16 cellular contexts compared by ENCODE assay signal in the genomic region with DNA sequence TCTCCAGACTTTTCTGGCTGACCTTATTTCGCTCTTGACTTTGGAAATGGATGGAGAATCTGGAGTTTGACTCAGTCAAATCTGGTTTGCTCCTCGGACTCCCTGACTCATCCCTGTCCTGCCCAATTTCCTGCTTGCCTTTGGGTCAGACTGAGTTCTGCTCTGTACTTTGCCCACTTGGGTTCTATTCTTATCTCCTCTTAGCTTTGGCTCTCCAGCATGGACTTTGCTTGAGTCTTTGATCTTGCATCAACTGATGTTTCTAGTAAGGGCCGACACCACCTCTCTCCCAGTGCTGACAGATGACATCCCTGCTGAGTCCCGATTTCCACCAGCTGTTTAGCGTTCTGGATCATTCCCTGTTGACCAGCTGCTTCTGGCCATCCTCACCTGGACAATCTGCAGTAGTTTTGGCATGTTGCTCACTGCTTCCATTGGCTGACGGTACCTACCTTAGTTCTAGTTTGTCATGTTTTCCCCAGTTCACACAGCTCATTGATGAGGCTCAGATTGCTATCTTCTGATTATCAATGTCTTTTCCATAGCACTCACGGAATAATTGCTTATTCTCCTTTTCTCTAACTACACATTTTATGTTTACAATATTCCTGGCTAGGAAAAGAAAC.
DNase-seq lines count a peak whose midpoint lies in the region; ATAC-seq, FAIRE-seq and TF ChIP-seq lines count a peak whose summit lies in the region.
"Had no signal": no experiment of that assay in that cellular context is flagged by ENCODE, and none has a peak within 500 bp of the region (broad histone marks: within the 10 kb centered on the region; RNA-seq: fewer than 3 reads in every experiment).

No MANE protein-coding gene starts in this region.

- no peak for ATAC-seq in GM21825 (IDR thresholded peaks at IDR 0.05; ENCODE audit: unreplicated experiment)
- ATAC-seq: T-cell had no signal

- H3K9me3 ChIP-seq in astrocyte (ENCODE audit: insufficient read depth, low read depth, low read length) (no peaks in the 10 kb centered on the region), liver (ENCODE audit: control insufficient read depth in 4 of 4, low read length in 3 of 4) (no peaks in the 10 kb centered on the region), transverse colon (no peaks in the 10 kb centered on the region)
- H3K9me3 ChIP-seq: uterus had no signal

- peak overlapping the region; percentile 20 for H2AFZ ChIP-seq in astrocyte (ENCODE audit: low read depth, low read length)

- H3K4me3 ChIP-seq in HFF-Myc (replicated peaks; ENCODE audit: low read depth, low read length) (no peak overlapping the region), astrocyte (ENCODE audit: insufficient read depth, low read depth, low read length) (peak overlapping the region; percentile 35), liver (ENCODE audit: low read depth in 1 of 3, low read length in 3 of 3) (no peak overlapping the region), transverse colon (no peak overlapping the region)
- H3K4me3 ChIP-seq: uterus had no signal

- H3K36me3 ChIP-seq in astrocyte (ENCODE audit: insufficient read depth, low read length) (no peaks in the 10 kb centered on the region), liver (ENCODE audit: control insufficient read depth in 4 of 4, insufficient read depth in 3 of 4, low read depth in 1 of 4, low read length in 3 of 4) (no peaks in the 10 kb centered on the region), transverse colon (no peaks in the 10 kb centered on the region)
- H3K36me3 ChIP-seq: uterus had no signal

- no peaks in the 10 kb centered on the region for H3K27me3 Mint-ChIP-seq in astrocyte (ENCODE audit: low read depth, unreplicated experiment)
- H3K27me3 Mint-ChIP-seq: activated B cell treated with CpG ODN at 0.5 μM for 24 hours; CD4-positive, alpha-beta T cell; progenitor cell of endocrine pancreas; T-cell had no signal

- intact Hi-C loops in transverse colon (cut with DNase I; ENCODE audit: low total_unique reads): no loop called here

- H4K20me1 ChIP-seq in astrocyte (ENCODE audit: insufficient read depth, low read length): no peaks in the 10 kb centered on the region

- no peak overlapping the region for H3K4me3 Mint-ChIP-seq in astrocyte (ENCODE audit: unreplicated experiment)
- H3K4me3 Mint-ChIP-seq: activated B cell treated with CpG ODN at 0.5 μM for 24 hours; CD4-positive, alpha-beta T cell; T-cell had no signal

- TF ChIP-seq CTCF in HFF-Myc (IDR thresholded peaks at IDR 0.05; ENCODE audit: low read depth, low read length, missing control alignments): no peak
- TF ChIP-seq CTCF in astrocyte (IDR thresholded peaks at IDR 0.05; ENCODE audit: insufficient read depth, low read depth, low read length): no peak
- no peak for TF ChIP-seq CTCF in liver (IDR thresholded peaks at IDR 0.05; ENCODE audit: low read depth, low read length, missing input control)
- TF ChIP-seq CTCF in transverse colon (IDR thresholded peaks at IDR 0.05): no peak

- DNase-seq in HFF-Myc (ENCODE audit: extremely low read depth, low read depth) (peak; percentile 36), astrocyte (ENCODE audit: low read depth) (peak; percentile 74), transverse colon (no peak), activated T-cell treated with anti-CD3 and anti-CD28 coated beads for 4 hours (no peak), activated gamma-delta T cell treated with Interleukin-2 at 50 U/mL for 16 hours (no peak)
- DNase-seq: activated B cell treated with CpG ODN at 0.5 μM for 24 hours; activated CD8-positive, alpha-beta memory T cell treated with anti-CD3 and anti-CD28 coated beads, Interleukin-2, amount 50 U/mL, for 4 hours; CD4-positive, alpha-beta T cell; NCI-H1417 treated with DMSO at 0.1 percent for 48 hours; stimulated activated CD4-positive, alpha-beta T cell treated with anti-CD3 and anti-CD28 coated beads, Interleukin-2, amount 100 ng/mL, for 48 hours; T-cell had no signal

- H3K9me3 Mint-ChIP-seq in astrocyte (ENCODE audit: unreplicated experiment): peaks cover 3% of the 10 kb centered on the region
- H3K9me3 Mint-ChIP-seq: activated B cell treated with CpG ODN at 0.5 μM for 24 hours; CD4-positive, alpha-beta T cell; T-cell had no signal

- no peak for TF ChIP-seq EP300 in transverse colon (IDR thresholded peaks at IDR 0.05; ENCODE audit: low read depth)

- 42% methylated on average over 7 of the region's 7 CpGs for WGBS in liver
- whole genome bisulfite sequencing in transverse colon (ENCODE audit: low coverage in 1 of 2), 2 donors: 72 to 84% methylated on average over 3 to 7 of the region's 7 CpGs

- H3K4me1 ChIP-seq in astrocyte (ENCODE audit: insufficient read depth, low read length) (peaks cover 17% of the 10 kb centered on the region), liver (ENCODE audit: control insufficient read depth in 4 of 4, insufficient read depth in 4 of 4, low read length in 3 of 4) (peaks cover 0 to 8% (median 7%) of the 10 kb centered on the region in 4 donors), transverse colon (peaks cover 0 to 6% (median 2%) of the 10 kb centered on the region in 4 donors)
- H3K4me1 ChIP-seq: uterus had no signal

- peak; percentile 59 to 61 for TF ChIP-seq RAD21 in liver (IDR thresholded peaks at IDR 0.05)

- H3K9ac ChIP-seq in astrocyte (ENCODE audit: low read length): peak overlapping the region; percentile 80
- no peak overlapping the region for H3K9ac ChIP-seq in liver (ENCODE audit: low read depth in 1 of 2, low read length in 2 of 2)

- peak overlapping the region; percentile 79 for H3K4me2 ChIP-seq in astrocyte (ENCODE audit: low read length)

- H3K36me3 Mint-ChIP-seq in astrocyte (ENCODE audit: low read depth, unreplicated experiment): no peaks in the 10 kb centered on the region
- H3K36me3 Mint-ChIP-seq: T-cell had no signal

- peaks cover 30% of the 10 kb centered on the region for H3K4me1 Mint-ChIP-seq in astrocyte (ENCODE audit: low read depth, unreplicated experiment)
- H3K4me1 Mint-ChIP-seq: activated B cell treated with CpG ODN at 0.5 μM for 24 hours, T-cell had no signal

- no peaks in the 10 kb centered on the region for H3K79me2 ChIP-seq in astrocyte (ENCODE audit: insufficient read depth, low read length)

- H3K27ac ChIP-seq in astrocyte (ENCODE audit: low read depth, low read length) (peak overlapping the region; percentile 96), liver (ENCODE audit: low read depth in 1 of 2, low read length in 2 of 2) (peak overlapping the region; percentile 21 to 56), transverse colon (peak overlapping the region in 3 of 4 donors; percentile 1 to 69 (median 3))

- peak; percentile 78 for FAIRE-seq in astrocyte (lab: Jason Lieb, UNC)
- FAIRE-seq: GM19239 had no signal

- H3K27me3 ChIP-seq in astrocyte (ENCODE audit: insufficient read depth, low read length): no peaks in the 10 kb centered on the region
- no peaks in the 10 kb centered on the region for H3K27me3 ChIP-seq in liver (ENCODE audit: control insufficient read depth in 4 of 4, insufficient read depth in 4 of 4, low read length in 3 of 4)
- H3K27me3 ChIP-seq in transverse colon: no peaks in the 10 kb centered on the region
- H3K27me3 ChIP-seq: uterus had no signal

- H3K27ac Mint-ChIP-seq in astrocyte (ENCODE audit: unreplicated experiment): peak overlapping the region; percentile 79
- H3K27ac Mint-ChIP-seq: activated B cell treated with CpG ODN at 0.5 μM for 24 hours; CD4-positive, alpha-beta T cell; progenitor cell of endocrine pancreas; T-cell had no signal

- no peak for TF ChIP-seq POLR2A in transverse colon (IDR thresholded peaks at IDR 0.05)

- in situ Hi-C loops in transverse colon (cut with MboI; ENCODE audit: low pct_ligation_motif_present in 1 of 4, low pct_unique_long_range_greater_than_20kb in 1 of 4, low sequenced_read_pairs in 3 of 4): no loop called here

TF ChIP-seq in liver, 16 proteins besides CTCF, POLR2A, EP300 and RAD21 (continues in another document):
- peak; percentile 88 to 91 for TF ChIP-seq RXRA (IDR thresholded peaks at IDR 0.05)
- TF ChIP-seq FOXA2 (IDR thresholded peaks at IDR 0.05): peak; percentile 51
- TF ChIP-seq, protein P1, sequence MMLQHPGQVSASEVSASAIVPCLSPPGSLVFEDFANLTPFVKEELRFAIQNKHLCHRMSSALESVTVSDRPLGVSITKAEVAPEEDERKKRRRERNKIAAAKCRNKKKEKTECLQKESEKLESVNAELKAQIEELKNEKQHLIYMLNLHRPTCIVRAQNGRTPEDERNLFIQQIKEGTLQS (IDR thresholded peaks at IDR 0.05): peak; percentile 88
- peak; percentile 73 for TF ChIP-seq YY1 (IDR thresholded peaks at IDR 0.05)
- TF ChIP-seq TAF1 (conservative IDR thresholded peaks at IDR 0.05): no peak
- TF ChIP-seq, protein P2, sequence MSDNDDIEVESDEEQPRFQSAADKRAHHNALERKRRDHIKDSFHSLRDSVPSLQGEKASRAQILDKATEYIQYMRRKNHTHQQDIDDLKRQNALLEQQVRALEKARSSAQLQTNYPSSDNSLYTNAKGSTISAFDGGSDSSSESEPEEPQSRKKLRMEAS (IDR thresholded peaks at IDR 0.05): peak; percentile 71
- TF ChIP-seq, protein P3, sequence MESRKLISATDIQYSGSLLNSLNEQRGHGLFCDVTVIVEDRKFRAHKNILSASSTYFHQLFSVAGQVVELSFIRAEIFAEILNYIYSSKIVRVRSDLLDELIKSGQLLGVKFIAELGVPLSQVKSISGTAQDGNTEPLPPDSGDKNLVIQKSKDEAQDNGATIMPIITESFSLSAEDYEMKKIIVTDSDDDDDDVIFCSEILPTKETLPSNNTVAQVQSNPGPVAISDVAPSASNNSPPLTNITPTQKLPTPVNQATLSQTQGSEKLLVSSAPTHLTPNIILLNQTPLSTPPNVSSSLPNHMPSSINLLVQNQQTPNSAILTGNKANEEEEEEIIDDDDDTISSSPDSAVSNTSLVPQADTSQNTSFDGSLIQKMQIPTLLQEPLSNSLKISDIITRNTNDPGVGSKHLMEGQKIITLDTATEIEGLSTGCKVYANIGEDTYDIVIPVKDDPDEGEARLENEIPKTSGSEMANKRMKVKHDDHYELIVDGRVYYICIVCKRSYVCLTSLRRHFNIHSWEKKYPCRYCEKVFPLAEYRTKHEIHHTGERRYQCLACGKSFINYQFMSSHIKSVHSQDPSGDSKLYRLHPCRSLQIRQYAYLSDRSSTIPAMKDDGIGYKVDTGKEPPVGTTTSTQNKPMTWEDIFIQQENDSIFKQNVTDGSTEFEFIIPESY (IDR thresholded peaks at IDR 0.05): peak; percentile 66
- TF ChIP-seq FOXA1 (IDR thresholded peaks at IDR 0.05): peak; percentile 30
- TF ChIP-seq EGR1 (IDR thresholded peaks at IDR 0.05; ENCODE audit: low read depth in 2 of 2): peak in 1 of 2 donors; percentile 83
- peak; percentile 92 for TF ChIP-seq SP1 (IDR thresholded peaks at IDR 0.05)
- peak in 1 of 2 donors; percentile 41 for TF ChIP-seq GABPA (IDR thresholded peaks at IDR 0.05 in 1 of 2, conservative IDR thresholded peaks at IDR 0.05 in 1 of 2)
- TF ChIP-seq JUND (IDR thresholded peaks at IDR 0.05): peak; percentile 97 to 99

Comparison
In these comparisons a context has a peak if more than half of its experiments do, and no peak if none do; other contexts are left out.
1. DNase-seq: peak in HFF-Myc (single experiment) and astrocyte (single experiment); none in transverse colon (single experiment), activated T-cell treated with anti-CD3 and anti-CD28 coated beads for 4 hours (single experiment) and activated gamma-delta T cell treated with Interleukin-2 at 50 U/mL for 16 hours (single experiment).
2. H3K27ac ChIP-seq: peak in every context shown above with its lines; median percentile 96 in astrocyte; 38 in liver; 3 in transverse colon.